ENCODE assay signal across 17 cellular contexts in genomic region chr10:92014620-92015019, GRCh38.
DNase-seq lines count a peak whose midpoint lies in the region; ATAC-seq and TF ChIP-seq lines count a peak whose summit lies in the region.
"Had no signal": no experiment of that assay in that cellular context is flagged by ENCODE, and none has a peak within 500 bp of the region (broad histone marks: within the 10 kb centered on the region; RNA-seq: fewer than 3 reads in every experiment).

No MANE protein-coding gene starts in this region.

- H3K36me3 ChIP-seq in PC-3 (ENCODE audit: low read depth, low read length) (peaks cover 29% of the 10 kb centered on the region; the same call in 1 of the 2 replicates), esophagus muscularis mucosa (peaks cover 39 to 90% (median 74%) of the 10 kb centered on the region in 4 donors)

- no peaks in the 10 kb centered on the region for H3K27me3 ChIP-seq in PC-3 (ENCODE audit: low read length)
- no peaks in the 10 kb centered on the region for H3K27me3 ChIP-seq in esophagus muscularis mucosa
- H3K27me3 ChIP-seq: BLaER1 had no signal

- DNase-seq in NCI-H2029 (lab: John Stamatoyannopoulos, UW) (peak; percentile 20), NCI-H2029 treated with DMSO at 0.1 percent for 48 hours (lab: John Stamatoyannopoulos, UW) (no peak), NCI-H2081 treated with DMSO at 0.1 percent for 48 hours (lab: John Stamatoyannopoulos, UW) (peak; percentile 40), PC-3 (peak; percentile 35), NCI-H446 (lab: John Stamatoyannopoulos, UW) (no peak), COLO668 (lab: John Stamatoyannopoulos, UW; ENCODE audit: unreplicated experiment) (no peak), esophagus muscularis mucosa (ENCODE audit: extremely low spot score) (no peak)
- DNase-seq: 8988T; AML-193; Calu3; CD4-positive, CD25-positive, alpha-beta regulatory T cell; DMS 273 treated with DMSO at 0.1 percent for 48 hours; DMS79 treated with DMSO at 0.1 percent for 48 hours; EL; H9 had no signal

- H3K4me1 ChIP-seq in PC-3 (ENCODE audit: insufficient read depth, low read length) (peaks cover 3% of the 10 kb centered on the region; the same call in 1 of the 2 replicates), esophagus muscularis mucosa (no peaks in the 10 kb centered on the region)
- H3K4me1 ChIP-seq: BLaER1 had no signal

- no peak overlapping the region for H2AFZ ChIP-seq in PC-3 (ENCODE audit: low read length)
- H2AFZ ChIP-seq: GM23338 had no signal

- intact Hi-C loops in PC-3 (cut with micrococcal nuclease): no loop called here
- intact Hi-C loops in esophagus muscularis mucosa (cut with DNase I): no loop called here

- ATAC-seq in PC-3: peak; percentile 39; the same call in 1 of the 2 replicates
- ATAC-seq: GM23338 had no signal

- no peak overlapping the region for H3K9ac ChIP-seq in PC-3 (ENCODE audit: low read length)
- H3K9ac ChIP-seq: BLaER1 had no signal

- no peaks in the 10 kb centered on the region for H3F3A ChIP-seq in PC-3 (ENCODE audit: low read length, unreplicated experiment)

- H3K27ac ChIP-seq in PC-3 (ENCODE audit: low read length): no peak overlapping the region
- no peak overlapping the region for H3K27ac ChIP-seq in esophagus muscularis mucosa (replicated peaks in 1 of 4)
- H3K27ac ChIP-seq: BLaER1 had no signal

- no peaks in the 10 kb centered on the region for H3K79me2 ChIP-seq in PC-3 (ENCODE audit: low read length)

- no peaks in the 10 kb centered on the region for H3K9me2 ChIP-seq in PC-3 (replicated peaks; ENCODE audit: low read length)

- no TSS peak for BruUV-seq in PC-3 (replicated peaks; lab: Mats Ljungman, UMichigan)

- no peak for TF ChIP-seq EP300 in esophagus muscularis mucosa (IDR thresholded peaks at IDR 0.05)

- CTCF ChIA-PET in PC-3 (lab: Charles Lee): no interaction called here

- no peaks in the 10 kb centered on the region for H3K9me3 ChIP-seq in PC-3 (ENCODE audit: low read length)
- H3K9me3 ChIP-seq in esophagus muscularis mucosa: no peaks in the 10 kb centered on the region
- H3K9me3 ChIP-seq: BLaER1 had no signal

- H3K4me2 ChIP-seq in PC-3 (ENCODE audit: low read length): no peak overlapping the region
- H3K4me2 ChIP-seq: BLaER1, GM23338 had no signal

- POLR2A ChIA-PET in PC-3 (lab: Charles Lee; ENCODE audit: unreplicated experiment): no interaction called here

- H3K4me3 ChIP-seq in PC-3 (ENCODE audit: low read length) (no peak overlapping the region), esophagus muscularis mucosa (no peak overlapping the region)
- H3K4me3 ChIP-seq: BLaER1, GM23338 had no signal

- 100% methylated on average over 1 of the region's 1 CpG for WGBS in esophagus muscularis mucosa

- TF ChIP-seq POLR2A in esophagus muscularis mucosa (IDR thresholded peaks at IDR 0.05; ENCODE audit: low read depth): no peak

- TF ChIP-seq CTCF in PC-3 (conservative IDR thresholded peaks at IDR 0.05; ENCODE audit: low read depth, low read length) (no peak), esophagus muscularis mucosa (IDR thresholded peaks at IDR 0.05) (no peak)

- no peaks in the 10 kb centered on the region for H4K20me1 ChIP-seq in PC-3 (ENCODE audit: low read length)
- H4K20me1 ChIP-seq: BLaER1 had no signal

Comparison
In these comparisons a context has a peak if more than half of its experiments do, and no peak if none do; other contexts are left out.
1. DNase-seq: peak in NCI-H2029 (single experiment), NCI-H2081 treated with DMSO at 0.1 percent for 48 hours (single experiment) and PC-3 (single experiment); none in NCI-H2029 treated with DMSO at 0.1 percent for 48 hours (single experiment), NCI-H446 (0 of 2), COLO668 (single experiment) and esophagus muscularis mucosa (single experiment).